Comparison of ENCODE assay signal across 8 cellular contexts in genomic region chr7:151518105-151518780, GRCh38. TPM values are rescaled to one million over a fixed set of nuclear protein-coding genes. Genes with fewer than 3 reads are reported as not detected.
DNase-seq lines count a peak whose midpoint lies in the region; ATAC-seq, FAIRE-seq and TF ChIP-seq lines count a peak whose summit lies in the region.

No MANE protein-coding gene starts in this region.

- POLR2A ChIA-PET in PC-9 (lab: Charles Lee; ENCODE audit: unreplicated experiment): interaction anchor here (0.5 to 0.6 kb wide), 2 partner anchors 227 to 414 kb away, joined by 5 to 26 read pairs; no protein-coding TSS in a partner anchor

- peaks cover 56% of the 10 kb centered on the region for H4K20me1 ChIP-seq in PC-9 (ENCODE audit: insufficient read depth)

- H3K4me1 ChIP-seq in PC-9 (replicated peaks; ENCODE audit: insufficient read depth) (peaks cover 41% of the 10 kb centered on the region), pancreas (peaks cover 0 to 37% (median 4%) of the 10 kb centered on the region in 3 donors), thyroid gland (peaks cover 18 to 25% of the 10 kb centered on the region in 2 donors)

- no peak overlapping the region for H2AFZ ChIP-seq in PC-9

- FAIRE-seq in GM18507 (lab: Jason Lieb, UNC) (peak; percentile 9), pancreas (lab: Jason Lieb, UNC) (no peak)

- H3K9me3 ChIP-seq in PC-9 (ENCODE audit: insufficient read depth, low read depth) (no peaks in the 10 kb centered on the region), pancreas (peaks cover 0 to 2% (median 0%) of the 10 kb centered on the region in 4 donors), thyroid gland (no peaks in the 10 kb centered on the region)

- no peak for DNase-seq in GM18507 (ENCODE audit: extremely low spot score, insufficient read length, low read depth)
- peak; percentile 34 to 60 for DNase-seq in PC-9
- peak; percentile 34 for DNase-seq in activated effector memory CD4-positive, alpha-beta T cell treated with Interleukin-2 at 50 U/mL for 16 hours
- DNase-seq in germinal center (ENCODE audit: low spot score): peak; percentile 8
- DNase-seq in pancreas: peak; percentile 48 to 76 (median 64)
- DNase-seq in thyroid gland: peak; percentile 50 to 62

- H3K27me3 ChIP-seq in PC-9 (ENCODE audit: insufficient read depth, low read depth) (no peaks in the 10 kb centered on the region), pancreas (no peaks in the 10 kb centered on the region), thyroid gland (no peaks in the 10 kb centered on the region)

- H3K4me3 ChIP-seq in PC-9: peak overlapping the region; percentile 87
- peak overlapping the region; percentile 56 to 87 (median 71) for H3K4me3 ChIP-seq in pancreas
- H3K4me3 ChIP-seq in thyroid gland (replicated peaks in 1 of 3): peak overlapping the region; percentile 22 to 92 (median 81)

- no peaks in the 10 kb centered on the region for H3K9me2 ChIP-seq in PC-9 (ENCODE audit: insufficient read depth)

- CTCF ChIA-PET in PC-9 (lab: Charles Lee): interaction anchor here (0.7 kb wide), 1 partner anchor 32 kb away, joined by 4 read pairs; no protein-coding TSS in a partner anchor

- TF ChIP-seq POLR2A in thyroid gland (IDR thresholded peaks at IDR 0.05): peak in 1 of 2 donors; percentile 5

- peaks cover 25% of the 10 kb centered on the region for H3F3A ChIP-seq in PC-9 (ENCODE audit: insufficient read depth, low read depth)

- intact Hi-C loops in PC-9 (cut with micrococcal nuclease; ENCODE audit: unreplicated experiment) (loop anchor here (1.0 to 2.0 kb wide), 2 partner anchors 57 to 113 kb away; no protein-coding TSS in a partner anchor), pancreas (cut with DNase I) (no loop called here), thyroid gland (cut with DNase I) (no loop called here)

- TF ChIP-seq CTCF in PC-9 (conservative IDR thresholded peaks at IDR 0.05) (no peak), pancreas (IDR thresholded peaks at IDR 0.05) (no peak), thyroid gland (IDR thresholded peaks at IDR 0.05) (peak in 1 of 6 experiments; percentile 14)

- ATAC-seq in pancreas (peak in 2 of 4 donors; percentile 21 to 24), HG02759 (IDR thresholded peaks at IDR 0.05; ENCODE audit: unreplicated experiment) (no peak), GM19455 (IDR thresholded peaks at IDR 0.05; ENCODE audit: unreplicated experiment) (no peak)

- peak overlapping the region; percentile 87 for H3K4me2 ChIP-seq in PC-9

- WGBS in pancreas, 2 donors: 1 to 2% methylated on average over 30 of the region's 30 CpGs
- WGBS in thyroid gland, 2 donors: 3 to 4% methylated on average over 27 to 30 of the region's 30 CpGs

- BruUV-seq in PC-9 (replicated peaks; lab: Mats Ljungman, UMichigan): TSS peak; percentile 31

- H3K79me2 ChIP-seq in PC-9 (ENCODE audit: low read depth): peaks cover 64% of the 10 kb centered on the region

- H3K27ac ChIP-seq in PC-9: peak overlapping the region; percentile 94
- peak overlapping the region; percentile 7 to 98 (median 98) for H3K27ac ChIP-seq in pancreas
- H3K27ac ChIP-seq in thyroid gland: peak overlapping the region in 2 of 3 donors; percentile 97 to 98

- H3K36me3 ChIP-seq in PC-9 (ENCODE audit: low read depth) (peaks cover 20% of the 10 kb centered on the region), pancreas (no peaks in the 10 kb centered on the region), thyroid gland (no peaks in the 10 kb centered on the region)

RNA-seq across cellular contexts. Expression of gene RHEB, which starts 1.5 kb away (rescaled TPM):
- total RNA-seq in PC-9 (2021) (201 and 202 TPM in 2 replicates), pancreas (10 to 100 TPM; 28.6 to 48.1 (median 35.8) TPM), thyroid gland (100 to 1,000 TPM in 2 of 4 donors, 10 to 100 TPM in 2; 88.3 to 104 (median 95.6) TPM)
- 10 to 100 TPM; 32.9 to 65.9 TPM for polyA plus RNA-seq in pancreas
